Comparison of ENCODE assay signal across 12 cellular contexts in the genomic region with DNA sequence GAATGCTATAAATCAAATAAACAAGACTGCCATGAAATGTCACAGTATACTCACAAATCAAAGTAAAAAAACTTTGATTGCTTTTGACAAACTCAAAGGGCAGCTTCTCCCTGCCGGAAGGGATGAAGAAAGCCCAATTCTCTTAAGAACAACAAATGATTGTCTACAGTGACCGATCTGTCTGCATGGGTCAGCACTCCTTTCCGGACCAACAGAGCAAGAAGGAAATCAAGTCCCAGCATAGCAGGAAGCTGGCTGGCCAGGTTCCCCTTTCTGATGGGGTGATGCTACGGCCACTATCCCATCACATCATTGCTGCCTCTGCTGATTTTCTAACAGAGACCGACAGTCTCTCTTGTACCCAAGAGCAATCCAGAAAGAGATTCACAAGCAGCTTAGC. TPM values are rescaled to one million over a fixed set of nuclear protein-coding genes. Genes with fewer than 3 reads are reported as not detected.
DNase-seq lines count a peak whose midpoint lies in the region; ATAC-seq and TF ChIP-seq lines count a peak whose summit lies in the region.
"Had no signal": no experiment of that assay in that cellular context is flagged by ENCODE, and none has a peak within 500 bp of the region (broad histone marks: within the 10 kb centered on the region; RNA-seq: fewer than 3 reads in every experiment).

No MANE protein-coding gene starts in this region.

- CTCF ChIA-PET in activated naive CD4-positive, alpha-beta T cell treated with anti-CD3 and anti-CD28 coated beads, Interleukin-2, amount 10 ng/mL, durations not matched to agents 7 days and 5 days (lab: Charles Lee): no interaction called here

- H3K4me1 ChIP-seq in esophagus muscularis mucosa: peaks cover 17 to 49% (median 32%) of the 10 kb centered on the region in 4 donors
- peaks cover 9% of the 10 kb centered on the region for H3K4me1 ChIP-seq in mesenchymal stem cell (ENCODE audit: control insufficient read depth, insufficient read depth, low read depth, low read length)
- H3K4me1 ChIP-seq in stomach smooth muscle (ENCODE audit: control insufficient read depth, insufficient read depth, low read length): peaks cover 41% of the 10 kb centered on the region

- no peak overlapping the region for H2AFZ ChIP-seq in mesenchymal stem cell (ENCODE audit: low read depth, low read length)

- no peak overlapping the region for H2AK5ac ChIP-seq in mesenchymal stem cell (ENCODE audit: low read length, severe bottlenecking)

- H2BK5ac ChIP-seq in mesenchymal stem cell (ENCODE audit: low read depth, low read length, poor library complexity, severe bottlenecking): no peak overlapping the region

- TF ChIP-seq POLR2A in esophagus muscularis mucosa (IDR thresholded peaks at IDR 0.05; ENCODE audit: low read depth): no peak

- no peak overlapping the region for H3K23ac ChIP-seq in mesenchymal stem cell (ENCODE audit: low read length in 2 of 2)

- H3K9me3 ChIP-seq in esophagus muscularis mucosa: no peaks in the 10 kb centered on the region
- H3K9me3 ChIP-seq in mesenchymal stem cell (ENCODE audit: control insufficient read depth, low read length): no peaks in the 10 kb centered on the region
- no peaks in the 10 kb centered on the region for H3K9me3 ChIP-seq in stomach smooth muscle (ENCODE audit: control insufficient read depth in 2 of 2, low read length in 2 of 2)
- H3K9me3 ChIP-seq: Caco-2 had no signal

- H4K8ac ChIP-seq in mesenchymal stem cell (ENCODE audit: low read length): no peak overlapping the region

- no peak overlapping the region for H3K4ac ChIP-seq in mesenchymal stem cell (ENCODE audit: low read depth in 1 of 2, low read length in 2 of 2)

- no peak overlapping the region for H3K27ac Mint-ChIP-seq in activated naive CD4-positive, alpha-beta T cell treated with anti-CD3 and anti-CD28 coated beads, Interleukin-2, amount 10 ng/mL, durations not matched to agents 7 days and 5 days

- H3K27me3 ChIP-seq in esophagus muscularis mucosa: no peaks in the 10 kb centered on the region
- H3K27me3 ChIP-seq in mesenchymal stem cell (ENCODE audit: control insufficient read depth in 1 of 2, insufficient read depth in 1 of 2, low read length in 2 of 2): no peaks in the 10 kb centered on the region
- H3K27me3 ChIP-seq in stomach smooth muscle (ENCODE audit: control insufficient read depth in 1 of 2, insufficient read depth in 2 of 2, low read length in 2 of 2): no peaks in the 10 kb centered on the region
- H3K27me3 ChIP-seq: cardiac muscle cell had no signal

- intact Hi-C loops in esophagus muscularis mucosa (cut with DNase I): no loop called here

- TF ChIP-seq EP300 in esophagus muscularis mucosa (IDR thresholded peaks at IDR 0.05): no peak

- H3K36me3 Mint-ChIP-seq in activated naive CD4-positive, alpha-beta T cell treated with anti-CD3 and anti-CD28 coated beads, Interleukin-2, amount 10 ng/mL, durations not matched to agents 7 days and 5 days: no peaks in the 10 kb centered on the region

- H3K18ac ChIP-seq in mesenchymal stem cell (ENCODE audit: low read depth in 1 of 2, low read length in 2 of 2): no peak overlapping the region

- no peaks in the 10 kb centered on the region for H3K36me3 ChIP-seq in esophagus muscularis mucosa
- no peaks in the 10 kb centered on the region for H3K36me3 ChIP-seq in mesenchymal stem cell (ENCODE audit: control insufficient read depth in 1 of 2, insufficient read depth in 2 of 2, low read depth in 1 of 2, low read length in 2 of 2)
- H3K36me3 ChIP-seq in stomach smooth muscle (ENCODE audit: control insufficient read depth in 2 of 2, insufficient read depth in 2 of 2, low read length in 2 of 2): no peaks in the 10 kb centered on the region
- H3K36me3 ChIP-seq: cardiac muscle cell had no signal

- H3K27me3 Mint-ChIP-seq in activated naive CD4-positive, alpha-beta T cell treated with anti-CD3 and anti-CD28 coated beads, Interleukin-2, amount 10 ng/mL, durations not matched to agents 7 days and 5 days: no peaks in the 10 kb centered on the region

- H2BK15ac ChIP-seq in mesenchymal stem cell (ENCODE audit: low read depth, poor library complexity, severe bottlenecking): no peak overlapping the region

- H3K14ac ChIP-seq in mesenchymal stem cell (ENCODE audit: low read length in 2 of 2): no peak overlapping the region

- H3K79me1 ChIP-seq in mesenchymal stem cell (replicated peaks; ENCODE audit: low read length, poor library complexity, severe bottlenecking): no peaks in the 10 kb centered on the region

- no peaks in the 10 kb centered on the region for H3K9me3 Mint-ChIP-seq in activated naive CD4-positive, alpha-beta T cell treated with anti-CD3 and anti-CD28 coated beads, Interleukin-2, amount 10 ng/mL, durations not matched to agents 7 days and 5 days

- no peak overlapping the region for H2BK120ac ChIP-seq in mesenchymal stem cell (ENCODE audit: low read depth, low read length)

- 41% methylated on average over 5 of the region's 5 CpGs for WGBS in esophagus muscularis mucosa
- 97% methylated on average over 5 of the region's 5 CpGs for WGBS in mesenchymal stem cell

- no peak for TF ChIP-seq CTCF in esophagus muscularis mucosa (IDR thresholded peaks at IDR 0.05)

- no peak overlapping the region for H3K4me3 Mint-ChIP-seq in activated naive CD4-positive, alpha-beta T cell treated with anti-CD3 and anti-CD28 coated beads, Interleukin-2, amount 10 ng/mL, durations not matched to agents 7 days and 5 days

- no peak for DNase-seq in esophagus muscularis mucosa (ENCODE audit: extremely low spot score)
- no peak for DNase-seq in mesenchymal stem cell
- DNase-seq in activated naive CD4-positive, alpha-beta T cell treated with anti-CD3 and anti-CD28 coated beads, Interleukin-2, amount 10 ng/mL, durations not matched to agents 7 days and 5 days: no peak
- no peak for DNase-seq in NCI-H526 treated with DMSO at 0.1 percent for 48 hours (lab: John Stamatoyannopoulos, UW)
- DNase-seq in activated effector memory CD4-positive, alpha-beta T cell treated with anti-CD3 and anti-CD28 coated beads, Interleukin-2, amount 50 U/mL, for 16 hours: no peak
- no peak for DNase-seq in effector CD8-positive, alpha-beta T cell (lab: John Stamatoyannopoulos, UW)
- DNase-seq: Caco-2, SIG-M5 had no signal

- H3K27ac ChIP-seq in esophagus muscularis mucosa (replicated peaks in 1 of 4): peak overlapping the region; percentile 34 to 50 (median 47)
- H3K27ac ChIP-seq in mesenchymal stem cell (ENCODE audit: low read length, poor library complexity, severe bottlenecking): no peak overlapping the region
- H3K27ac ChIP-seq in stomach smooth muscle (ENCODE audit: low read length): peak overlapping the region; percentile 55
- H3K27ac ChIP-seq: cardiac muscle cell had no signal

- no peak overlapping the region for H2BK12ac ChIP-seq in mesenchymal stem cell (ENCODE audit: low read length in 2 of 2)

- ATAC-seq in HG03342 (IDR thresholded peaks at IDR 0.05; ENCODE audit: unreplicated experiment): peak; percentile 58

- H3K9ac ChIP-seq in mesenchymal stem cell (ENCODE audit: low read length): peak overlapping the region; percentile 43
- no peak overlapping the region for H3K9ac ChIP-seq in stomach smooth muscle (ENCODE audit: low read length in 2 of 2)

- no peak overlapping the region for H3K4me2 ChIP-seq in mesenchymal stem cell (ENCODE audit: low read length, poor library complexity, severe bottlenecking)

- H4K91ac ChIP-seq in mesenchymal stem cell (ENCODE audit: low read length): no peak overlapping the region

- H3K4me3 ChIP-seq in esophagus muscularis mucosa (peak overlapping the region; percentile 32 to 42 (median 37)), mesenchymal stem cell (ENCODE audit: insufficient read depth in 1 of 2, low read depth in 1 of 2, low read length in 2 of 2) (peak overlapping the region in 1 of 2 experiments; percentile 33), stomach smooth muscle (ENCODE audit: low read length in 2 of 2) (peak overlapping the region; percentile 42 to 68)
- H3K4me3 ChIP-seq: cardiac muscle cell had no signal

- no peaks in the 10 kb centered on the region for H3K4me1 Mint-ChIP-seq in activated naive CD4-positive, alpha-beta T cell treated with anti-CD3 and anti-CD28 coated beads, Interleukin-2, amount 10 ng/mL, durations not matched to agents 7 days and 5 days

RNA-seq across cellular contexts. Expression of gene C1QTNF3, which starts 0.7 kb away (rescaled TPM):
- 10 to 100 TPM in 3 of 4 donors, 1 to 10 TPM in 1; 4.8 to 32.8 (median 18.1) TPM for total RNA-seq in esophagus muscularis mucosa
- 0.43 TPM for polyA plus RNA-seq in mesenchymal stem cell (2013, experiment 1 of 2)
- polyA plus RNA-seq in mesenchymal stem cell (2013, experiment 2 of 2): 0.36 TPM

RNA-seq across cellular contexts. Expression of gene AMACR, which starts 34.5 kb away (rescaled TPM):
- 10 to 100 TPM in 2 of 4 donors, 1 to 10 TPM in 2; 6.1 to 12.7 (median 9.5) TPM for total RNA-seq in esophagus muscularis mucosa
- 8.2 TPM for polyA plus RNA-seq in mesenchymal stem cell (2013, experiment 1 of 2)
- polyA plus RNA-seq in mesenchymal stem cell (2013, experiment 2 of 2): 8.6 TPM

RNA-seq across cellular contexts. Expression of gene SLC45A2, which starts 57.8 kb away (rescaled TPM):
- under 1 TPM in 1 of 4 donors, not detected in 3; 0.26 TPM for total RNA-seq in esophagus muscularis mucosa
- polyA plus RNA-seq in mesenchymal stem cell (2013, experiment 1 of 2): 0.28 TPM
- polyA plus RNA-seq in mesenchymal stem cell (2013, experiment 2 of 2): 0.23 TPM
- total RNA-seq: cardiac muscle cell, M059J had no signal
